In the genomic region with DNA sequence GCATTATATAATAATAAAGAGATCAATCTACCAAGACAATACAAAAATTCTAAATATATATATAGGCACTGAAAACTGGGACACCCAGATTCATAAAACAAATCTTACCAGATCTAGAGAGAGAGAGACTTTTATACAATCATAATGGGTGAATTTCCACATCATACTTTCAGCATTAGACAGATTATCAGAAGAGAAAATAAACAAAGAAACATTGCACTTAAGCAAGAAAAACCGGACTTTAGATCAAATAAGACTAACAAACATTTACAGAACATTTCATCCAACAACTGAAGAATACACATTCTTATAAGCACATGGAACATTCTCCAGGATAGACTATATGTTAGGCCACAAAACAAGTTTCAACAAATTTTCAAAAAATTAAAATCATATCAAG, we compare ENCODE assay signal across 22 cellular contexts.
"Had no signal": no experiment of that assay in that cellular context is flagged by ENCODE, and none has a peak within 500 bp of the region (broad histone marks: within the 10 kb centered on the region; RNA-seq: fewer than 3 reads in every experiment).

No MANE protein-coding gene starts in this region.

- H3K27ac Mint-ChIP-seq: activated naive CD4-positive, alpha-beta T cell treated with anti-CD3 and anti-CD28 coated beads, Interleukin-2, amount 10 ng/mL, durations not matched to agents 7 days and 5 days; endodermal cell; natural killer cell treated with Interleukin-12 subunit alpha and Interleukin-12 subunit beta and Interleukin-15 and Interleukin-18, amount 100 ng/mL, for 72 hours had no signal

- H3K4me1 ChIP-seq: left ventricle myocardium inferior, tibial nerve, uterus had no signal

- ATAC-seq: natural killer cell treated with Interleukin-12 subunit alpha and Interleukin-12 subunit beta and Interleukin-15 and Interleukin-18, amount 100 ng/mL, for 72 hours; right cardiac atrium had no signal

- H3K27ac ChIP-seq: cardiac muscle cell, dorsolateral prefrontal cortex, left ventricle myocardium inferior, tibial nerve, uterus had no signal

- H3K27me3 ChIP-seq: cardiac muscle cell, dorsolateral prefrontal cortex, tibial nerve, uterus had no signal

- H3K4me3 Mint-ChIP-seq: activated naive CD4-positive, alpha-beta T cell treated with anti-CD3 and anti-CD28 coated beads, Interleukin-2, amount 10 ng/mL, durations not matched to agents 7 days and 5 days; endodermal cell; natural killer cell treated with Interleukin-12 subunit alpha and Interleukin-12 subunit beta and Interleukin-15 and Interleukin-18, amount 100 ng/mL, for 72 hours had no signal

- DNase-seq: activated CD4-positive, alpha-beta T cell treated with anti-CD3 and anti-CD28 coated beads for 1 hour; activated CD4-positive, alpha-beta T cell treated with anti-CD3 and anti-CD28 coated beads, Interleukin-2, amount 50 U/mL, for 4 hours; activated naive CD4-positive, alpha-beta T cell treated with anti-CD3 and anti-CD28 coated beads, Interleukin-2, amount 10 ng/mL, durations not matched to agents 7 days and 5 days; activated T-cell treated with anti-CD3 and anti-CD28 coated beads, Interleukin-2, amount 50 U/mL, for 1 hour; dorsolateral prefrontal cortex; endodermal cell; erythroblast; islet precursor cell; left ventricle myocardium inferior; mesenchymal stem cell; right cardiac atrium; small intestine; stimulated activated CD4-positive, alpha-beta T cell treated with anti-CD3 and anti-CD28 coated beads, Interleukin-4, amount 100 ng/mL, for 4 hours; stimulated activated CD8-positive, alpha-beta memory T cell treated with anti-CD3 and anti-CD28 coated beads, Interleukin-4, amount 100 ng/mL, for 48 hours; stimulated activated naive CD4-positive, alpha-beta T cell treated with Interleukin-2 at 50 U/mL for 16 hours; substantia nigra; T1000; uterus had no signal

- FAIRE-seq: astrocyte, small intestine had no signal

- H3K27me3 Mint-ChIP-seq: activated naive CD4-positive, alpha-beta T cell treated with anti-CD3 and anti-CD28 coated beads, Interleukin-2, amount 10 ng/mL, durations not matched to agents 7 days and 5 days; natural killer cell treated with Interleukin-12 subunit alpha and Interleukin-12 subunit beta and Interleukin-15 and Interleukin-18, amount 100 ng/mL, for 72 hours had no signal

- H3K4me1 Mint-ChIP-seq: activated naive CD4-positive, alpha-beta T cell treated with anti-CD3 and anti-CD28 coated beads, Interleukin-2, amount 10 ng/mL, durations not matched to agents 7 days and 5 days; endodermal cell had no signal

- H3K4me3 ChIP-seq: cardiac muscle cell, dorsolateral prefrontal cortex, left ventricle myocardium inferior, tibial nerve, uterus had no signal

- H3K36me3 ChIP-seq: cardiac muscle cell, left ventricle myocardium inferior, tibial nerve, uterus had no signal
